Comparison of ENCODE assay signal across 8 cellular contexts in genomic region chr2:190511104-190511503, GRCh38. TPM values are rescaled to one million over a fixed set of nuclear protein-coding genes. Genes with fewer than 3 reads are reported as not detected.
DNase-seq lines count a peak whose midpoint lies in the region; ATAC-seq, FAIRE-seq and TF ChIP-seq lines count a peak whose summit lies in the region.
"Had no signal": no experiment of that assay in that cellular context is flagged by ENCODE, and none has a peak within 500 bp of the region (broad histone marks: within the 10 kb centered on the region; RNA-seq: fewer than 3 reads in every experiment).

No MANE protein-coding gene starts in this region.

- peak; percentile 31 for TF ChIP-seq CTCF in GM12873 (IDR thresholded peaks at IDR 0.05; ENCODE audit: insufficient read depth, low read depth, low read length, missing control alignments)
- peak in 2 of 3 experiments; percentile 24 to 45; a peak in 2 of 4 replicates for TF ChIP-seq CTCF in H1 (IDR thresholded peaks at IDR 0.05; ENCODE audit: control extremely low read depth in 1 of 3, insufficient read depth in 1 of 3, low read depth in 1 of 3, low read length in 3 of 3)
- TF ChIP-seq CTCF in prostate gland (IDR thresholded peaks at IDR 0.05): peak in 3 of 4 experiments; percentile 26 to 74 (median 39)
- TF ChIP-seq CTCF in omental fat pad (IDR thresholded peaks at IDR 0.05): no peak

- H2BK15ac ChIP-seq in H1 (ENCODE audit: low read length): no peak overlapping the region

- 88% methylated on average over 2 of the region's 2 CpGs; no CpG with 5 or more reads in 1 of the 2 experiments for WGBS in H1 (ENCODE audit: extremely low coverage in 1 of 2, insufficient coverage in 1 of 2, insufficient read length in 1 of 2, insufficient replicate concordance in 2 of 2, low coverage in 1 of 2, low lambda C conversion rate in 2 of 2, missing lambda C conversion rate in 1 of 2), 2 experiments
- WGBS in prostate gland: 58% methylated on average over 2 of the region's 2 CpGs

- no peak for ATAC-seq in omental fat pad (ENCODE audit: low FRiP score)

- H2AFZ ChIP-seq in H1 (ENCODE audit: low read length): no peak overlapping the region

- H3K23ac ChIP-seq in H1 (ENCODE audit: insufficient read length): no peak overlapping the region

- H2BK120ac ChIP-seq in H1 (replicated peaks; ENCODE audit: low read depth, low read length): no peak overlapping the region

- H3K79me1 ChIP-seq in H1 (ENCODE audit: low read depth, low read length): no peaks in the 10 kb centered on the region

- H3K56ac ChIP-seq in H1 (replicated peaks; ENCODE audit: insufficient read length, low read depth, low read length): no peak overlapping the region

- no peak overlapping the region for H2BK12ac ChIP-seq in H1 (ENCODE audit: low read depth, low read length)

- no peak for TF ChIP-seq EP300 in H1 (IDR thresholded peaks at IDR 0.05; ENCODE audit: borderline replicate concordance in 1 of 2, low read depth in 2 of 2, low read length in 2 of 2)

- no peaks in the 10 kb centered on the region for H3K23me2 ChIP-seq in H1 (ENCODE audit: low read depth, low read length)

- no peak overlapping the region for H2AK5ac ChIP-seq in H1 (ENCODE audit: low read depth, low read length)

- H3K27ac ChIP-seq in H1 (ENCODE audit: low read depth, low read length) (no peak overlapping the region), prostate gland (no peak overlapping the region)
- H3K27ac ChIP-seq: SK-N-MC had no signal

- intact Hi-C loops in prostate gland (cut with DNase I): loop anchor here (5.0 to 10.0 kb wide), 3 partner anchors 129 to 426 kb away; partner anchors contain the start of gene INPP1

- no peak overlapping the region for H4K91ac ChIP-seq in H1 (replicated peaks; ENCODE audit: insufficient read length, low read length)

- CTCF ChIA-PET in H1 (lab: Charles Lee; ENCODE audit: partially characterized antibody): interaction anchor here (0.6 to 3.5 kb wide), 12 partner anchors 10 to 347 kb away, joined by 3 to 10 read pairs (median 4); no protein-coding TSS in a partner anchor

- no peak overlapping the region for H3K14ac ChIP-seq in H1 (ENCODE audit: insufficient read length)

- H3K9ac ChIP-seq in H1 (replicated peaks in 1 of 4; ENCODE audit: extremely low read depth in 1 of 4, low read depth in 3 of 4, low read length in 3 of 4): no peak overlapping the region

- H3K27me3 ChIP-seq in H1 (replicated peaks in 1 of 4; ENCODE audit: control insufficient read depth in 3 of 4, extremely low read depth in 1 of 4, insufficient read depth in 3 of 4, low read length in 3 of 4) (no peaks in the 10 kb centered on the region), prostate gland (replicated peaks; ENCODE audit: insufficient read depth) (no peaks in the 10 kb centered on the region)

- H4K5ac ChIP-seq in H1 (ENCODE audit: insufficient read length, low read depth, low read length): no peak overlapping the region

- H3K4me2 ChIP-seq in H1 (ENCODE audit: insufficient read depth in 1 of 2, low read depth in 2 of 2, low read length in 2 of 2): no peak overlapping the region

- H4K20me1 ChIP-seq in H1 (replicated peaks in 1 of 2; ENCODE audit: control insufficient read depth in 1 of 2, insufficient read depth in 2 of 2, low read length in 2 of 2): no peaks in the 10 kb centered on the region

- no peak overlapping the region for H3K4me3 ChIP-seq in H1 (ENCODE audit: extremely low read depth in 1 of 4, insufficient read depth in 2 of 4, low read depth in 3 of 4, low read length in 4 of 4)
- H3K4me3 ChIP-seq in prostate gland: no peak overlapping the region
- H3K4me3 ChIP-seq: SK-N-MC had no signal

- DNase-seq in NCI-H69 (lab: John Stamatoyannopoulos, UW) (peak; percentile 62), H1 (ENCODE audit: low read depth in 1 of 2, low spot score in 2 of 2) (no peak), prostate gland (ENCODE audit: low spot score) (no peak), omental fat pad (ENCODE audit: low spot score) (no peak), NCI-H1694 (lab: John Stamatoyannopoulos, UW) (no peak)
- no peak for DNase-seq in stimulated activated CD4-positive, alpha-beta T cell treated with anti-CD3 and anti-CD28 coated beads, Interleukin-15, amount 100 ng/mL, for 24 hours

- H3K79me2 ChIP-seq in H1 (ENCODE audit: control insufficient read depth in 1 of 2, insufficient read depth in 2 of 2, low read length in 2 of 2): no peaks in the 10 kb centered on the region

- H3K9me3 ChIP-seq in H1 (ENCODE audit: insufficient read depth in 2 of 2, low read depth in 1 of 2, low read length in 1 of 2): no peaks in the 10 kb centered on the region
- no peaks in the 10 kb centered on the region for H3K9me3 ChIP-seq in prostate gland

- H2BK20ac ChIP-seq in H1 (ENCODE audit: low read length): no peak overlapping the region

- FAIRE-seq in H1 (lab: Jason Lieb, UNC): no peak

- H2BK5ac ChIP-seq in H1 (ENCODE audit: low read depth, low read length): no peak overlapping the region

- peak; percentile 73 to 76 for TF ChIP-seq RAD21 in H1 (IDR thresholded peaks at IDR 0.05 in 1 of 2, conservative IDR thresholded peaks at IDR 0.05 in 1 of 2; ENCODE audit: low read depth in 2 of 2, low read length in 2 of 2)

- no peak overlapping the region for H3K18ac ChIP-seq in H1 (ENCODE audit: extremely low read depth, low read length)

- H3K4ac ChIP-seq in H1 (replicated peaks; ENCODE audit: insufficient read length, low read depth, low read length): no peak overlapping the region

- TF ChIP-seq POLR2A in H1 (IDR thresholded peaks at IDR 0.05; ENCODE audit: control extremely low read depth in 1 of 2, low read depth in 2 of 2, low read length in 2 of 2): no peak
- no peak for TF ChIP-seq POLR2A in prostate gland (IDR thresholded peaks at IDR 0.05)

- POLR2A ChIA-PET in H1 (lab: Charles Lee; ENCODE audit: partially characterized antibody): interaction anchor here (1.0 kb wide), 1 partner anchor 9 kb away, joined by 4 read pairs; no protein-coding TSS in a partner anchor

- H3K36me3 ChIP-seq in H1 (ENCODE audit: control insufficient read depth in 2 of 4, insufficient read depth in 4 of 4, low read length in 3 of 4) (no peaks in the 10 kb centered on the region; a peak in 1 of 8 replicates), prostate gland (no peaks in the 10 kb centered on the region)

- H3K4me1 ChIP-seq in H1 (replicated peaks in 1 of 4; ENCODE audit: control insufficient read depth in 3 of 4, insufficient read depth in 4 of 4, low read length in 3 of 4): no peaks in the 10 kb centered on the region
- no peaks in the 10 kb centered on the region for H3K4me1 ChIP-seq in prostate gland (replicated peaks)

- no peak overlapping the region for H4K8ac ChIP-seq in H1 (ENCODE audit: extremely low read depth, insufficient read depth, low read length)

TF ChIP-seq in H1, 55 proteins besides CTCF, POLR2A, EP300 and RAD21:
- no peak for TF ChIP-seq GTF2F1 (IDR thresholded peaks at IDR 0.05; ENCODE audit: borderline replicate concordance, low read depth, low read length)
- no peak for TF ChIP-seq PHF8 (conservative IDR thresholded peaks at IDR 0.05; ENCODE audit: low read depth, low read length)
- no peak for TF ChIP-seq SIN3A (conservative IDR thresholded peaks at IDR 0.05 in 1 of 2, IDR thresholded peaks at IDR 0.05 in 1 of 2; ENCODE audit: low read depth in 1 of 2, low read length in 2 of 2)
- TF ChIP-seq BACH1 (IDR thresholded peaks at IDR 0.05; ENCODE audit: low read length): no peak
- no peak for TF ChIP-seq ATF3 (IDR thresholded peaks at IDR 0.05; ENCODE audit: insufficient read depth, low read depth, low read length)
- no peak for TF ChIP-seq TAF1 (IDR thresholded peaks at IDR 0.05; ENCODE audit: low read depth, low read length)
- TF ChIP-seq TEAD4 (IDR thresholded peaks at IDR 0.05; ENCODE audit: low read depth, low read length): no peak
- TF ChIP-seq SAP30 (IDR thresholded peaks at IDR 0.05; ENCODE audit: insufficient read depth, insufficient replicate concordance, low read length): no peak
- TF ChIP-seq RBBP5 (IDR thresholded peaks at IDR 0.05; ENCODE audit: borderline replicate concordance, low read depth, low read length): no peak
- TF ChIP-seq TAF7 (optimal IDR thresholded peaks at IDR 0.05; ENCODE audit: borderline replicate concordance, low read depth, low read length): no peak
- no peak for TF ChIP-seq MAX (IDR thresholded peaks at IDR 0.05)

RNA-seq across cellular contexts. Expression of gene NEMP2, which starts 23.4 kb away (rescaled TPM):
- 3.6 and 5.3 TPM in 2 replicates for total RNA-seq in H1 (2021; fragmentation: NEBNext Ultra II Directional; extraction: Animal tissue kit (Norgen Biotek cat#: 25700))
- polyA plus RNA-seq in H1 (2011; rRNA removed): 2.0 and 3.1 TPM in 2 replicates
- 3.8 TPM for polyA plus RNA-seq in H1 (2011; cell fraction: cytosol; rRNA removed)
- polyA plus RNA-seq in H1 (2011; cell fraction: nucleus; rRNA removed): 1.8 TPM
- 2.0 to 3.5 TPM (median 2.8 TPM) in 4 replicates for polyA plus RNA-seq in H1 (2012, experiment 1 of 2)
- 0.24 TPM for polyA plus RNA-seq in H1 (2012, experiment 2 of 2)
- 2.0 TPM for polyA plus RNA-seq in H1 (2013, experiment 1 of 2)
- 2.3 TPM for polyA plus RNA-seq in H1 (2013, experiment 2 of 2)
- polyA minus RNA-seq in H1 (2011; rRNA and poly(A)+ RNA removed): 6.6 and 7.6 TPM in 2 replicates
- polyA minus RNA-seq in H1 (2011; cell fraction: cytosol; rRNA and poly(A)+ RNA removed): 3.3 TPM
- polyA minus RNA-seq in H1 (2011; cell fraction: nucleus; rRNA and poly(A)+ RNA removed): 13.8 TPM
- total RNA-seq in prostate gland (10 to 100 TPM in 1 of 2 donors, 1 to 10 TPM in 1; 4.6 to 14.0 TPM), omental fat pad (10 to 100 TPM in 1 of 4 donors, 1 to 10 TPM in 3; 2.6 to 10.5 (median 5.3) TPM)

Comparison
In these comparisons a context has a peak if more than half of its experiments do, and no peak if none do; other contexts are left out.
1. CTCF ChIP-seq: peak in GM12873 (single experiment), H1 (2 of 3) and prostate gland (3 of 4); none in omental fat pad (0 of 3).